In genomic region chr3:57681691-57682090, GRCh38 we compare ENCODE assay signal across 1 cellular context.
TF ChIP-seq lines count a peak whose summit lies in the region.

No MANE protein-coding gene starts in this region.

TF ChIP-seq in GM12878, 131 proteins besides CTCF, POLR2A, EP300 and RAD21:
- TF ChIP-seq ZNF217 (IDR thresholded peaks at IDR 0.05) (peak; percentile 33; the same call in 1 of the 2 replicates), PKNOX1 (IDR thresholded peaks at IDR 0.05) (no peak), RUNX3 (IDR thresholded peaks at IDR 0.05; ENCODE audit: low read length) (peak; percentile 45), IKZF1 (conservative IDR thresholded peaks at IDR 0.05) (peak; percentile 58; the same call in 1 of the 2 replicates), E2F4 (IDR thresholded peaks at IDR 0.05; ENCODE audit: low read depth, low read length) (no peak), BRCA1 (IDR thresholded peaks at IDR 0.05; ENCODE audit: low read depth, low read length) (no peak), DPF2 (IDR thresholded peaks at IDR 0.05) (0 out of 2 replicates have a peak, but pooled peaks have one; percentile 22), SKIL (IDR thresholded peaks at IDR 0.05; ENCODE audit: low read depth, poor library complexity, severe bottlenecking) (no peak), NFXL1 (IDR thresholded peaks at IDR 0.05; ENCODE audit: borderline replicate concordance) (no peak), ASH2L (IDR thresholded peaks at IDR 0.05; ENCODE audit: borderline replicate concordance, low read depth) (no peak), ZNF384 (IDR thresholded peaks at IDR 0.05; ENCODE audit: borderline replicate concordance, low read depth, low read length) (no peak), ZSCAN29 (IDR thresholded peaks at IDR 0.05) (no peak), SMC3 (IDR thresholded peaks at IDR 0.05; ENCODE audit: borderline replicate concordance, low read length) (no peak), IKZF2 (IDR thresholded peaks at IDR 0.05) (peak; percentile 53 to 59; a peak in 2 of 4 replicates), MEF2B (IDR thresholded peaks at IDR 0.05; ENCODE audit: partially characterized antibody, poor library complexity, severe bottlenecking) (no peak), MTA2 (IDR thresholded peaks at IDR 0.05; ENCODE audit: low read depth) (peak; percentile 74), MXI1 (IDR thresholded peaks at IDR 0.05; ENCODE audit: low read depth, low read length) (no peak), EGR1 (IDR thresholded peaks at IDR 0.05; ENCODE audit: borderline replicate concordance in 1 of 2, low read depth in 2 of 2, low read length in 2 of 2) (no peak)
